In genomic region chr6:143962644-143962929, GRCh38 we compare ENCODE assay signal across 10 cellular contexts. TPM values are rescaled to one million over a fixed set of nuclear protein-coding genes. Genes with fewer than 3 reads are reported as not detected.
DNase-seq lines count a peak whose midpoint lies in the region; ATAC-seq and TF ChIP-seq lines count a peak whose summit lies in the region.
"Had no signal": no experiment of that assay in that cellular context is flagged by ENCODE, and none has a peak within 500 bp of the region (broad histone marks: within the 10 kb centered on the region; RNA-seq: fewer than 3 reads in every experiment).

No MANE protein-coding gene starts in this region.

- H2BK12ac ChIP-seq in H9 (ENCODE audit: insufficient read length, low read depth, low read length), result no peak overlapping the region

- DNase-seq in H9 (no peak), WERI-Rb-1 (peak; percentile 22), foreskin melanocyte (peak; percentile 22), retinal pigment epithelial cell (ENCODE audit: low read depth) (no peak), hippocampal formation (lab: John Stamatoyannopoulos, UW) (no peak)
- DNase-seq in activated CD4-positive, alpha-beta memory T cell treated with anti-CD3 and anti-CD28 coated beads, Interleukin-2, amount 10 ng/mL, durations not matched to agents 7 days and 5 days, result no peak
- no peak for DNase-seq in activated CD4-positive, CD25-positive, alpha-beta regulatory T cell treated with anti-CD3 and anti-CD28 coated beads, Interleukin-2, amount 50 U/mL, for 72 hours
- DNase-seq: NCI-H187 treated with DMSO at 0.1 percent for 48 hours, occipital lobe had no signal

- H3K27me3 ChIP-seq in H9 (ENCODE audit: insufficient read depth, low read length), result peaks cover 81% of the 10 kb centered on the region
- no peaks in the 10 kb centered on the region for H3K27me3 ChIP-seq in WERI-Rb-1 (ENCODE audit: insufficient read depth, low read depth, severe bottlenecking)

- no peak overlapping the region for H3K18ac ChIP-seq in H9 (ENCODE audit: insufficient read length, low read depth, low read length)

- no peak overlapping the region for H2BK15ac ChIP-seq in H9 (ENCODE audit: low read depth, low read length)

- CTCF ChIA-PET in activated CD4-positive, alpha-beta memory T cell treated with anti-CD3 and anti-CD28 coated beads, Interleukin-2, amount 10 ng/mL, durations not matched to agents 7 days and 5 days (lab: Charles Lee), result interaction anchor here (1.7 to 2.5 kb wide), 2 partner anchors 23 kb away, joined by 5 to 12 read pairs; no protein-coding TSS in a partner anchor

- no peak overlapping the region for H2BK20ac ChIP-seq in H9 (ENCODE audit: low read depth, low read length, poor library complexity, severe bottlenecking)

- no peak overlapping the region for H3K14ac ChIP-seq in H9 (ENCODE audit: insufficient read depth, low read length)

- H4K91ac ChIP-seq in H9 (ENCODE audit: insufficient read length, low read depth, low read length), result no peak overlapping the region

- no peak overlapping the region for H3K4me2 ChIP-seq in H9 (ENCODE audit: insufficient read depth, insufficient read length, low read length)

- H3K27ac ChIP-seq in H9 (ENCODE audit: insufficient read length, low read depth, low read length) (no peak overlapping the region), WERI-Rb-1 (peak overlapping the region; percentile 76)

- WGBS in H9 (ENCODE audit: extremely low coverage, insufficient read length, low lambda C conversion rate), result no CpG with 5 or more reads among the region's 3 CpGs

- no peaks in the 10 kb centered on the region for H4K20me1 ChIP-seq in H9 (ENCODE audit: control insufficient read depth, insufficient read depth, insufficient read length)

- no peak overlapping the region for H2BK5ac ChIP-seq in H9 (ENCODE audit: insufficient read length, low read length)

- no peaks in the 10 kb centered on the region for H3K23me2 ChIP-seq in H9 (ENCODE audit: insufficient read length, low read depth, low read length, poor library complexity, severe bottlenecking)

- no peak overlapping the region for H3K4ac ChIP-seq in H9 (ENCODE audit: low read depth, low read length)

- no peak overlapping the region for H4K8ac ChIP-seq in H9 (replicated peaks; ENCODE audit: insufficient read length, low read depth, low read length)

- H3K4me3 ChIP-seq in WERI-Rb-1 (ENCODE audit: low read depth, low read length) (no peak overlapping the region), retinal pigment epithelial cell (ENCODE audit: low read length) (no peak overlapping the region)

- peaks cover 85 to 86% of the 10 kb centered on the region in 2 experiments for H3K4me1 Mint-ChIP-seq in H9
- H3K4me1 Mint-ChIP-seq in activated CD4-positive, alpha-beta memory T cell treated with anti-CD3 and anti-CD28 coated beads, Interleukin-2, amount 10 ng/mL, durations not matched to agents 7 days and 5 days, result no peaks in the 10 kb centered on the region

- POLR2A ChIA-PET in activated CD4-positive, alpha-beta memory T cell treated with anti-CD3 and anti-CD28 coated beads, Interleukin-2, amount 10 ng/mL, durations not matched to agents 7 days and 5 days (lab: Charles Lee), result interaction anchor here (1.7 kb wide), 1 partner anchor 9 kb away, joined by 4 read pairs; no protein-coding TSS in a partner anchor

- H2AFZ ChIP-seq in H9 (ENCODE audit: low read length), result no peak overlapping the region

- H3K36me3 Mint-ChIP-seq in H9 (ENCODE audit: insufficient read depth in 1 of 3, low read depth in 3 of 3), result no peaks in the 10 kb centered on the region
- no peaks in the 10 kb centered on the region for H3K36me3 Mint-ChIP-seq in activated CD4-positive, alpha-beta memory T cell treated with anti-CD3 and anti-CD28 coated beads, Interleukin-2, amount 10 ng/mL, durations not matched to agents 7 days and 5 days (ENCODE audit: low read depth)

- H3K79me1 ChIP-seq in H9 (ENCODE audit: insufficient read depth, low read depth, low read length, poor library complexity, severe bottlenecking), result no peaks in the 10 kb centered on the region

- no peak overlapping the region for H2BK120ac ChIP-seq in H9 (ENCODE audit: low read depth, low read length, poor library complexity, severe bottlenecking)

- H3K4me1 ChIP-seq in H9 (ENCODE audit: insufficient read depth, low read length), result peaks cover 21% of the 10 kb centered on the region

- H3T11ph ChIP-seq in H9 (ENCODE audit: low read length), result no peak overlapping the region

- no peak overlapping the region for H4K5ac ChIP-seq in H9 (ENCODE audit: insufficient read length, low read depth, low read length)

- H2AK5ac ChIP-seq in H9 (ENCODE audit: insufficient read length, low read length), result no peak overlapping the region

- H3K9ac ChIP-seq in H9 (ENCODE audit: extremely low read depth, insufficient read length, low read length), result no peak overlapping the region

- TF ChIP-seq CTCF in H9 (conservative IDR thresholded peaks at IDR 0.05) (peak; percentile 68), WERI-Rb-1 (IDR thresholded peaks at IDR 0.05; ENCODE audit: low read depth, low read length) (peak; percentile 42), retinal pigment epithelial cell (conservative IDR thresholded peaks at IDR 0.05; ENCODE audit: low read depth, low read length) (peak; percentile 65)

- no peak overlapping the region for H3K23ac ChIP-seq in H9 (ENCODE audit: insufficient read length, low read depth, low read length)

- no peaks in the 10 kb centered on the region for H3K79me2 ChIP-seq in H9 (ENCODE audit: insufficient read depth, low read length)

- no peaks in the 10 kb centered on the region for H3K9me3 ChIP-seq in H9 (ENCODE audit: control insufficient read depth, low read depth, low read length)
- no peaks in the 10 kb centered on the region for H3K9me3 ChIP-seq in WERI-Rb-1 (ENCODE audit: severe bottlenecking)

- ATAC-seq in HG02938 (IDR thresholded peaks at IDR 0.05; ENCODE audit: unreplicated experiment), result no peak

- no peaks in the 10 kb centered on the region; the same call in 1 of the 2 replicates for H3K27me3 Mint-ChIP-seq in H9 (ENCODE audit: low read depth)
- no peaks in the 10 kb centered on the region for H3K27me3 Mint-ChIP-seq in activated CD4-positive, alpha-beta memory T cell treated with anti-CD3 and anti-CD28 coated beads, Interleukin-2, amount 10 ng/mL, durations not matched to agents 7 days and 5 days

- no peak overlapping the region for H3K27ac Mint-ChIP-seq in H9
- no peak overlapping the region for H3K27ac Mint-ChIP-seq in activated CD4-positive, alpha-beta memory T cell treated with anti-CD3 and anti-CD28 coated beads, Interleukin-2, amount 10 ng/mL, durations not matched to agents 7 days and 5 days

- H3K4me3 Mint-ChIP-seq in H9, result peak overlapping the region in 1 of 2 experiments; percentile 41; a peak in 2 of 5 replicates
- no peak overlapping the region for H3K4me3 Mint-ChIP-seq in activated CD4-positive, alpha-beta memory T cell treated with anti-CD3 and anti-CD28 coated beads, Interleukin-2, amount 10 ng/mL, durations not matched to agents 7 days and 5 days

- no peak overlapping the region for H3K56ac ChIP-seq in H9 (ENCODE audit: insufficient read length, low read depth, low read length)

- H3K36me3 ChIP-seq in WERI-Rb-1, result no peaks in the 10 kb centered on the region

- peaks cover 0 to 9% of the 10 kb centered on the region in 2 experiments; a peak in 1 of 5 replicates for H3K9me3 Mint-ChIP-seq in H9
- H3K9me3 Mint-ChIP-seq in activated CD4-positive, alpha-beta memory T cell treated with anti-CD3 and anti-CD28 coated beads, Interleukin-2, amount 10 ng/mL, durations not matched to agents 7 days and 5 days, result no peaks in the 10 kb centered on the region

RNA-seq across cellular contexts. Expression of gene PLAGL1, which starts 45.5 kb away (rescaled TPM):
- 1.6 and 1.9 TPM in 2 replicates for total RNA-seq in H9 (2021)
- total RNA-seq in activated CD4-positive, alpha-beta memory T cell treated with anti-CD3 and anti-CD28 coated beads, Interleukin-2, amount 10 ng/mL, durations not matched to agents 7 days and 5 days, result 1 to 10 TPM; 5.7 to 6.3 TPM

Comparison
In these comparisons a context has a peak if more than half of its experiments do, and no peak if none do; other contexts are left out.
1. DNase-seq: peak in WERI-Rb-1 (single experiment) and foreskin melanocyte (single experiment); none in H9 (single experiment), retinal pigment epithelial cell (single experiment), activated CD4-positive, alpha-beta memory T cell treated with anti-CD3 and anti-CD28 coated beads, Interleukin-2, amount 10 ng/mL, durations not matched to agents 7 days and 5 days (single experiment), activated CD4-positive, CD25-positive, alpha-beta regulatory T cell treated with anti-CD3 and anti-CD28 coated beads, Interleukin-2, amount 50 U/mL, for 72 hours (single experiment) and hippocampal formation (0 of 2).
2. Peak in every context shown above with its lines, with median percentiles within 50 percentile points of each other: CTCF ChIP-seq.